9 cellular contexts compared by ENCODE assay signal in the genomic region with DNA sequence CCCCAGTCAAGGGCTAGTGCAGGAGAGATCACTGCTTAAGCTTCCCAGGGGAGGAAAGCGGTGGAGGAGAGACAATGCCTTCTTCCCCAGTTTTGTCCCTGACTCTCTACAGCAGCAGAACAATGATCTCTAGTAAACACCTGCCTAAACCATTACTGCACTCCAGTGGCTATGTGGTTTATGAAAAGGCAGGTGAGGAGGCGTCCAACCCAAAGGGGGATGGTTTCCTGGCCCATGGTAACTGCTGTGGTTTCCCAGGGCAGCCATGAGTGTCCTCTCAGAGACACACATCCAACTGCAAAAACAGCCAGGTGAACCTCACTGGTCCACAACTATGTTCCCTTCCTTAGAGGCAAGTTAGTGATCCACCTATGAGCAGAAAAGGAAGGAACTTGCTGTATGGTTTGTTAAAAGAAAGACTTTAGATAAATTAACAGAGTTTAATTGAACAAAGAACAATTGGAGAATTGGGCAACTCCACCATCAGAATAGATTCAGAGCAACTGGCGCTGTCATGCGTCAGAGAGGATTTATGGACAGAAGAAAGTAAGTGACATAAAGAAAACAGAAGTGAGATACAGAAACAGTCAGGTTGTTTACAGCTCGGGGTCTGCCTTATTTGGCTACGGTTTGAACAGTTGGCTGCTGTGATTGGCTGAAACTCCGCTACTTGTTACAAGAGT. TPM values are rescaled to one million over a fixed set of nuclear protein-coding genes. Genes with fewer than 3 reads are reported as not detected.
DNase-seq lines count a peak whose midpoint lies in the region; ATAC-seq and TF ChIP-seq lines count a peak whose summit lies in the region.
"Had no signal": no experiment of that assay in that cellular context is flagged by ENCODE, and none has a peak within 500 bp of the region (broad histone marks: within the 10 kb centered on the region; RNA-seq: fewer than 3 reads in every experiment).

No MANE protein-coding gene starts in this region.

- TF ChIP-seq CTCF in MM.1S (IDR thresholded peaks at IDR 0.05; ENCODE audit: low read length): 0 out of 2 replicates have a peak, but pooled peaks have one; percentile 15

- peak overlapping the region; percentile 22 for H3K4me2 ChIP-seq in MM.1S (ENCODE audit: low read depth, low read length)

- no peaks in the 10 kb centered on the region for H3K9me3 Mint-ChIP-seq in activated naive CD8-positive, alpha-beta T cell (ENCODE audit: low read depth)

- peak overlapping the region; percentile 46 for H3K4me3 Mint-ChIP-seq in activated naive CD8-positive, alpha-beta T cell

- H3K27ac Mint-ChIP-seq in activated naive CD8-positive, alpha-beta T cell: peak overlapping the region; percentile 82

- H3K4me1 ChIP-seq in MM.1S (ENCODE audit: low read length): peaks cover 25% of the 10 kb centered on the region

- H3F3A ChIP-seq in MM.1S (ENCODE audit: insufficient read depth, low read length): peaks cover 15% of the 10 kb centered on the region

- H3K36me3 Mint-ChIP-seq in activated naive CD8-positive, alpha-beta T cell: no peaks in the 10 kb centered on the region

- no peaks in the 10 kb centered on the region for H4K20me1 ChIP-seq in MM.1S (ENCODE audit: insufficient read depth, low read length)

- H3K4me3 ChIP-seq in MM.1S (ENCODE audit: low read length): no peak overlapping the region

- no peaks in the 10 kb centered on the region for H3K36me3 ChIP-seq in MM.1S (replicated peaks; ENCODE audit: insufficient read depth, low read length)

- H3K27ac ChIP-seq in MM.1S (ENCODE audit: low read length): no peak overlapping the region

- no peaks in the 10 kb centered on the region for H3K9me3 ChIP-seq in MM.1S (replicated peaks; ENCODE audit: insufficient read depth, low read length)

- H3K27me3 Mint-ChIP-seq in activated naive CD8-positive, alpha-beta T cell: no peaks in the 10 kb centered on the region

- peaks cover 19% of the 10 kb centered on the region for H3K27me3 ChIP-seq in MM.1S (replicated peaks; ENCODE audit: insufficient read depth, low read length)

- peak; percentile 64 for DNase-seq in MM.1S
- no peak for DNase-seq in foreskin melanocyte
- DNase-seq in AG20443 (ENCODE audit: low spot score): no peak
- no peak for DNase-seq in stimulated activated CD4-positive, alpha-beta T cell treated with anti-CD3 and anti-CD28 coated beads, Interleukin-4, amount 100 ng/mL, for 1 hour
- DNase-seq in cerebellum (ENCODE audit: low spot score): no peak

- no peaks in the 10 kb centered on the region for H3K79me2 ChIP-seq in MM.1S (ENCODE audit: low read length)

- peaks cover 65% of the 10 kb centered on the region for H3K4me1 Mint-ChIP-seq in activated naive CD8-positive, alpha-beta T cell (ENCODE audit: low read depth)

- no peak overlapping the region for H3K9ac ChIP-seq in MM.1S (ENCODE audit: low read length)

- H2AFZ ChIP-seq in MM.1S (ENCODE audit: low read length): no peak overlapping the region

- peak; percentile 38 for ATAC-seq in GM18508 (IDR thresholded peaks at IDR 0.05; ENCODE audit: insufficient read depth, unreplicated experiment)
- peak; percentile 51 for ATAC-seq in GM21619 (IDR thresholded peaks at IDR 0.05; ENCODE audit: unreplicated experiment)
- ATAC-seq: Panc1 had no signal

- no peaks in the 10 kb centered on the region for H3K9me2 ChIP-seq in MM.1S (replicated peaks; ENCODE audit: insufficient read depth, low read length)

RNA-seq across cellular contexts. Expression of gene TTC39C, which starts 4.8 kb away (rescaled TPM):
- 37.7 TPM for total RNA-seq in cerebellum
